In the genomic region with DNA sequence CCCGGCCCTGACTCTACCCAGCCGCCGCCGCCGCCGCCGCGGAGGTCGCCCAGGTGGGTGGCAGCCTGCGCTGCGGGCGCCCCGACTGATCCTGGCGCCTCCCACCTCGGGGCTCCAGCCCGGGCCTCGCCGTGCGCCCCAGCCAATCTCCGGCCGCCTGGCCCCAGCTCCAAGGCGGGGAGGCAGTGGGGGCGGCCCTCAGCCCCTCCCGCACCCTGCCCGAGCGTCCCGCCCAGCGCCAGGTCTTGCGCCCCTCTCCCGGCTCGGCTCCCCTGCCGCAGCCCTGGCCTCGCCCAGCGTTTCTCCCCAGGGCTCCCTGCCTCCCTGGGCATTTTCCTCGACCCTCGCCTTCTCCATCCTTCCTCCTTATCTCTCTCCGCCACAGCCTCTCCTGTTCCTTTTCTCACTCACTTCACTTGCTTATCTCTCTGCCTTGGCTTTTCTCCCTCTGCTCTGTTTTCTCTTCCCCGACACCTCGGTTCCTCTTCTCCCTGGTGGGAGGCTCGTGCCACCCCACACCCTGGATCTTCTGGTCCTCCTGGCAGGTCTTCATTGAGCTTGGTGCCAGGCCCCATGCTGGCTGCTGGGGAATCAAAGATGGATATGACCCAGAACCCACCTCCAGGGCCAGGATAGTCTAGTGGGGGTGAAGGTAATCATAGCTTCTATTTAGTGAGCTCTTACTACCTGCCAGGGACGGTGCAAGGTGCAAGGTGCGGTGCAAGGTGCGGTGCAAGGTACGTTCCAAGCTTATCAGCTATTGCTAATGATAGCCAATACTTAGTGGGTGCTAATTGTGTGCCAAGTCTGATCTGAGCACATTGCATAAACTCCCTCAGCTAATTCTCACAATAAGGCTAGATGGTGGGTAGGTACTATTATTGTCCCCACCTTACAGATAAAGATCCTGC, we compare ENCODE assay signal across 10 cellular contexts. TPM values are rescaled to one million over a fixed set of nuclear protein-coding genes. Genes with fewer than 3 reads are reported as not detected.
A peak's percentile ranks its signal among the peaks of the same experiment; 100 is the strongest.
DNase-seq lines count a peak whose midpoint lies in the region; ATAC-seq, FAIRE-seq and TF ChIP-seq lines count a peak whose summit lies in the region.
"Had no signal": no experiment of that assay in that cellular context is flagged by ENCODE, and none has a peak within 500 bp of the region (broad histone marks: within the 10 kb centered on the region; RNA-seq: fewer than 3 reads in every experiment).

A gene with protein sequence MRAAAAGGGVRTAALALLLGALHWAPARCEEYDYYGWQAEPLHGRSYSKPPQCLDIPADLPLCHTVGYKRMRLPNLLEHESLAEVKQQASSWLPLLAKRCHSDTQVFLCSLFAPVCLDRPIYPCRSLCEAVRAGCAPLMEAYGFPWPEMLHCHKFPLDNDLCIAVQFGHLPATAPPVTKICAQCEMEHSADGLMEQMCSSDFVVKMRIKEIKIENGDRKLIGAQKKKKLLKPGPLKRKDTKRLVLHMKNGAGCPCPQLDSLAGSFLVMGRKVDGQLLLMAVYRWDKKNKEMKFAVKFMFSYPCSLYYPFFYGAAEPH (minus strand): TSS at position 87 of the 911 bp plus-strand sequence. CDS start 166 bp downstream, outside the sequence.

- H3K9me3 Mint-ChIP-seq in effector memory CD8-positive, alpha-beta T cell = no peaks in the 10 kb centered on the region
- H3K9me3 Mint-ChIP-seq in mesothelial cell of epicardium = no peaks in the 10 kb centered on the region
- no peaks in the 10 kb centered on the region for H3K9me3 Mint-ChIP-seq in activated T-helper 1 cell treated with anti-CD3 and anti-CD28 coated beads, Interleukin-12 subunit alpha, Interleukin-12 subunit beta, Interleukin-2, Interleukin-4 antibody, amounts not matched to agents 30 ng/mL and 10 ng/mL and 1 ng/mL, durations not matched to agents 14 hours and 24 hours and 36 hours

- no peak for TF ChIP-seq EP300 in transverse colon (IDR thresholded peaks at IDR 0.05; ENCODE audit: low read depth)

- H3K4me3 Mint-ChIP-seq in effector memory CD8-positive, alpha-beta T cell = peak within 1 kb of the TSS; percentile 60 to 71
- peak within 1 kb of the TSS; percentile 64 for H3K4me3 Mint-ChIP-seq in mesothelial cell of epicardium
- H3K4me3 Mint-ChIP-seq in activated T-helper 1 cell treated with anti-CD3 and anti-CD28 coated beads, Interleukin-12 subunit alpha, Interleukin-12 subunit beta, Interleukin-2, Interleukin-4 antibody, amounts not matched to agents 30 ng/mL and 10 ng/mL and 1 ng/mL, durations not matched to agents 14 hours and 24 hours and 36 hours = no peak within 1 kb of the TSS

- intact Hi-C loops in A673 (cut with micrococcal nuclease; ENCODE audit: unreplicated experiment) = no loop called here
- intact Hi-C loops in activated T-helper 1 cell treated with anti-CD3 and anti-CD28 coated beads, Interleukin-12 subunit alpha, Interleukin-12 subunit beta, Interleukin-2, Interleukin-4 antibody, amounts not matched to agents 30 ng/mL and 10 ng/mL and 1 ng/mL, durations not matched to agents 14 hours and 24 hours and 36 hours (cut with micrococcal nuclease) = no loop called here
- intact Hi-C loops in transverse colon (cut with DNase I; ENCODE audit: low total_unique reads) = no loop called here

- 13% methylated on average over 43 of the region's 44 CpGs; no CpG with 5 or more reads in 1 of the 2 donors for WGBS in transverse colon (ENCODE audit: low coverage in 1 of 2), 2 donors

- no peaks in the 10 kb centered on the region for H3K9me3 ChIP-seq in A673 (ENCODE audit: low read depth, low read length, poor library complexity, severe bottlenecking)
- H3K9me3 ChIP-seq in HEK293 (ENCODE audit: control insufficient read depth, insufficient read depth, low read depth, low read length) = no peaks in the 10 kb centered on the region
- no peaks in the 10 kb centered on the region for H3K9me3 ChIP-seq in transverse colon

- no peak for FAIRE-seq in urothelium cell line (lab: Jason Lieb, UNC)
- FAIRE-seq: G401.6 had no signal

- H3K4me3 ChIP-seq in A673 (ENCODE audit: low read depth, low read length, poor library complexity, severe bottlenecking) = peak within 1 kb of the TSS; percentile 27
- H3K4me3 ChIP-seq in HEK293 (ENCODE audit: low read depth, low read length) = peak within 1 kb of the TSS; percentile 33
- H3K4me3 ChIP-seq in transverse colon = peak within 1 kb of the TSS in 2 of 4 donors; percentile 12 to 19

- H3K36me3 Mint-ChIP-seq in effector memory CD8-positive, alpha-beta T cell (ENCODE audit: insufficient read depth) = peaks cover 5% of the 10 kb centered on the region
- H3K36me3 Mint-ChIP-seq in mesothelial cell of epicardium = no peaks in the 10 kb centered on the region
- peaks cover 3% of the 10 kb centered on the region for H3K36me3 Mint-ChIP-seq in activated T-helper 1 cell treated with anti-CD3 and anti-CD28 coated beads, Interleukin-12 subunit alpha, Interleukin-12 subunit beta, Interleukin-2, Interleukin-4 antibody, amounts not matched to agents 30 ng/mL and 10 ng/mL and 1 ng/mL, durations not matched to agents 14 hours and 24 hours and 36 hours (ENCODE audit: low read depth)

- no peak for DNase-seq in A673 (ENCODE audit: low spot score)
- no peak for DNase-seq in effector memory CD8-positive, alpha-beta T cell
- DNase-seq in mesothelial cell of epicardium (ENCODE audit: low spot score in 2 of 2, unreplicated experiment in 2 of 2) = no peak
- DNase-seq in activated T-helper 1 cell treated with anti-CD3 and anti-CD28 coated beads, Interleukin-12 subunit alpha, Interleukin-12 subunit beta, Interleukin-2, Interleukin-4 antibody, amounts not matched to agents 30 ng/mL and 10 ng/mL and 1 ng/mL, durations not matched to agents 14 hours and 24 hours and 36 hours (ENCODE audit: low spot score) = no peak
- no peak for DNase-seq in urothelium cell line (ENCODE audit: low spot score)
- DNase-seq in transverse colon = no peak
- DNase-seq in H4 (ENCODE audit: low spot score) = no peak

- in situ Hi-C loops in transverse colon (cut with MboI; ENCODE audit: low pct_ligation_motif_present in 1 of 4, low pct_unique_long_range_greater_than_20kb in 1 of 4, low sequenced_read_pairs in 3 of 4) = no loop called here

- CTCF ChIA-PET in A673 (lab: Charles Lee) (interaction anchor here (0.5 kb wide), 1 partner anchor 326 kb away, joined by 8 read pairs; no protein-coding TSS in a partner anchor), HEK293 (lab: Yijun Ruan, JAX) (interaction anchor here (0.5 to 1.3 kb wide), 6 partner anchors 14 to 1837 kb away, joined by 3 to 7 read pairs (median 4); no protein-coding TSS in a partner anchor)

- H3K27ac ChIP-seq in A673 (ENCODE audit: low read depth, low read length, poor library complexity, severe bottlenecking) (no peak within 1 kb of the TSS), HEK293 (ENCODE audit: extremely low read depth, low read depth, low read length) (no peak within 1 kb of the TSS), transverse colon (no peak within 1 kb of the TSS)

- peaks cover 42 to 60% of the 10 kb centered on the region in 2 donors for H3K27me3 Mint-ChIP-seq in effector memory CD8-positive, alpha-beta T cell
- peaks cover 83% of the 10 kb centered on the region for H3K27me3 Mint-ChIP-seq in mesothelial cell of epicardium (ENCODE audit: low read depth)
- H3K27me3 Mint-ChIP-seq in activated T-helper 1 cell treated with anti-CD3 and anti-CD28 coated beads, Interleukin-12 subunit alpha, Interleukin-12 subunit beta, Interleukin-2, Interleukin-4 antibody, amounts not matched to agents 30 ng/mL and 10 ng/mL and 1 ng/mL, durations not matched to agents 14 hours and 24 hours and 36 hours (ENCODE audit: insufficient read depth) = peaks cover 31% of the 10 kb centered on the region

- BruUV-seq in A673 (replicated peaks; lab: Mats Ljungman, UMichigan) = no TSS peak

- no peak for ATAC-seq in effector memory CD8-positive, alpha-beta T cell (replicated peaks)

- H3K27ac Mint-ChIP-seq in effector memory CD8-positive, alpha-beta T cell = no peak within 1 kb of the TSS
- no peak within 1 kb of the TSS for H3K27ac Mint-ChIP-seq in mesothelial cell of epicardium
- no peak within 1 kb of the TSS for H3K27ac Mint-ChIP-seq in activated T-helper 1 cell treated with anti-CD3 and anti-CD28 coated beads, Interleukin-12 subunit alpha, Interleukin-12 subunit beta, Interleukin-2, Interleukin-4 antibody, amounts not matched to agents 30 ng/mL and 10 ng/mL and 1 ng/mL, durations not matched to agents 14 hours and 24 hours and 36 hours

- no peaks in the 10 kb centered on the region for H3K36me3 ChIP-seq in A673 (ENCODE audit: insufficient read depth, low read length, poor library complexity, severe bottlenecking)
- H3K36me3 ChIP-seq in HEK293 (ENCODE audit: control insufficient read depth in 2 of 2, insufficient read depth in 1 of 2, low read length in 2 of 2) = no peaks in the 10 kb centered on the region
- no peaks in the 10 kb centered on the region for H3K36me3 ChIP-seq in transverse colon

- H3K4me1 ChIP-seq in A673 (ENCODE audit: insufficient read depth, low read length, poor library complexity, severe bottlenecking) = no peaks in the 10 kb centered on the region
- H3K4me1 ChIP-seq in HEK293 (ENCODE audit: control insufficient read depth, insufficient read depth, low read length) = no peaks in the 10 kb centered on the region
- H3K4me1 ChIP-seq in transverse colon = peaks cover 0 to 6% (median 6%) of the 10 kb centered on the region in 4 donors

- TF ChIP-seq CTCF in A673 (conservative IDR thresholded peaks at IDR 0.05; ENCODE audit: low read depth, low read length) = no peak
- no peak for TF ChIP-seq CTCF in HEK293 (tag by site-specific recombination; IDR thresholded peaks at IDR 0.05)
- TF ChIP-seq CTCF in mesothelial cell of epicardium (IDR thresholded peaks at IDR 0.05; ENCODE audit: unreplicated experiment) = no peak
- no peak for TF ChIP-seq CTCF in transverse colon (IDR thresholded peaks at IDR 0.05)

- no peak for TF ChIP-seq POLR2A in transverse colon (IDR thresholded peaks at IDR 0.05)

- POLR2A ChIA-PET in A673 (lab: Charles Lee; ENCODE audit: low non-redundant PET) = no interaction called here
- POLR2A ChIA-PET in HEK293 (lab: Yijun Ruan, JAX) = interaction anchor here (0.5 kb wide), 1 partner anchor 13 kb away, joined by 4 read pairs; no protein-coding TSS in a partner anchor

- peaks cover 41% of the 10 kb centered on the region for H3K27me3 ChIP-seq in A673 (replicated peaks; ENCODE audit: insufficient read depth, low read depth, low read length, poor library complexity)
- H3K27me3 ChIP-seq in transverse colon = peaks cover 54% of the 10 kb centered on the region

- peaks cover 14 to 18% of the 10 kb centered on the region in 2 donors for H3K4me1 Mint-ChIP-seq in effector memory CD8-positive, alpha-beta T cell (ENCODE audit: low read depth in 2 of 2)
- H3K4me1 Mint-ChIP-seq in mesothelial cell of epicardium = peaks cover 8% of the 10 kb centered on the region
- H3K4me1 Mint-ChIP-seq in activated T-helper 1 cell treated with anti-CD3 and anti-CD28 coated beads, Interleukin-12 subunit alpha, Interleukin-12 subunit beta, Interleukin-2, Interleukin-4 antibody, amounts not matched to agents 30 ng/mL and 10 ng/mL and 1 ng/mL, durations not matched to agents 14 hours and 24 hours and 36 hours (ENCODE audit: low read depth) = peaks cover 5% of the 10 kb centered on the region

RNA-seq across cellular contexts. Expression of the gene that starts here (rescaled TPM):
- total RNA-seq in A673 (2021) (not detected in 2 replicates), mesothelial cell of epicardium (0.69 to 1.1 TPM (median 0.86 TPM) in 3 replicates), transverse colon (10 to 100 TPM in 1 of 4 donors, 1 to 10 TPM in 3; 3.8 to 10.1 (median 5.8) TPM)
- not detected in 2 replicates for total RNA-seq in activated T-helper 1 cell treated with anti-CD3 and anti-CD28 coated beads, Interleukin-12 subunit alpha, Interleukin-12 subunit beta, Interleukin-2, Interleukin-4 antibody, amounts not matched to agents 30 ng/mL and 10 ng/mL and 1 ng/mL, durations not matched to agents 14 hours and 24 hours and 36 hours
- not detected in 2 replicates for total RNA-seq in H4 (2014; rRNA removed; shearing (Covaris generic))
- total RNA-seq: fibroblast of lung had no signal
